8 cellular contexts compared by ENCODE assay signal in the genomic region with DNA sequence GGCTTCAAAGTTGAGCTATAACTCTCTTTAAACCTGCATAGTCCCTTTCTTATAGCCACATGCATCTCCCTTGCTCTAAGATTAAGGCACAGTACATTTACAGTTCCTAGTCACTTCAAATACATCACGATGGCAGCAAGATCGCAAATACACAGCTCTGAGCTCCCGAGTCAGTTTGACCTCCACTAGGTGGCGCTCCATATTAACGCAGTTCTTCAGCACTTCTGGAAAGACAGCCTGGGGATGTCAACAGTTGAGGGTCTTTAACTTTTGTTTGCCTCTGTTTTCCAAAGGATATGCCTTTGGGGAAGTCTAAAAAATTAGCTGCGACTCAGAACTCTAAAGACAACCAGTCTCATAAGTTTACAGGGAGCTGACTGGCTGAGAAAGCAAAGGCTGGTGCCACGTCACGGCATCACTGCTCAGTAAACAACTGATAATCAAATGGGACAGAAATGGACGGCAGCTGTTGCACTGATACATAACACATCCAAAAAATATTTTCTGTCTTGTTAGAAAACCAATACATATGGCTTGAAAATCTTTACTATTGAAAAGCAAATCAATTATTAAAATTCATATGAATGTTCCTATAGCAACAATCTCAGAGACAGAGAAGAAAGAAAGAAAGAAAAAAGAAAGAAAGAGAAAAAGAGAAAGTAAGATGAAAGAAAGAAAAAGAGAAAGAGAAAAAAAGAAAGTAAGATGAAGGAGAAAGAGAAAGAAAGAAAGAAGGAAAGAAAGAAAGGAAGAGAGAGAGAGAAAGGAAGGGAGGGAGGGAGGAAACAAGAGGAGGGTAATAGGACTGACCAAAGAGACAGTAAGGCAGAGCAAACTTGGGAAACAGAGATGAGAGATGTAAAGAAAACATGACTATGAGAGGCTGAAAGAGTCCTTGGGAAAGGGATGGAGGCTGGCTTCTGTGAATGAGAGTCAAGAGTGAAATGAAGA.
DNase-seq lines count a peak whose midpoint lies in the region; ATAC-seq and TF ChIP-seq lines count a peak whose summit lies in the region.

No MANE protein-coding gene starts in this region.

- H3K27me3 Mint-ChIP-seq in T-helper 2 cell treated with Interferon-gamma antibody and Interleukin-4, amounts not matched to agents 5 μg/mL and 100 μg/mL, for 36 hours (ENCODE audit: low read depth): no peaks in the 10 kb centered on the region

- H3K4me3 Mint-ChIP-seq in T-helper 2 cell treated with Interferon-gamma antibody and Interleukin-4, amounts not matched to agents 5 μg/mL and 100 μg/mL, for 36 hours: no peak overlapping the region

- no peak overlapping the region for H3K4ac ChIP-seq in neuronal stem cell (ENCODE audit: low read length)

- peak overlapping the region; percentile 43 for H2AFZ ChIP-seq in neuronal stem cell (ENCODE audit: low read length)

- ATAC-seq in GM21723 (IDR thresholded peaks at IDR 0.05; ENCODE audit: unreplicated experiment): peak; percentile 78

- no peaks in the 10 kb centered on the region for H3K79me1 ChIP-seq in neuronal stem cell (ENCODE audit: low read depth, low read length)

- H2BK15ac ChIP-seq in neuronal stem cell (ENCODE audit: low read length): no peak overlapping the region

- H3K27ac Mint-ChIP-seq in T-helper 2 cell treated with Interferon-gamma antibody and Interleukin-4, amounts not matched to agents 5 μg/mL and 100 μg/mL, for 36 hours: no peak overlapping the region

- H3K27ac ChIP-seq in neuronal stem cell (replicated peaks; ENCODE audit: low read length): no peak overlapping the region

- no peak overlapping the region for H2BK12ac ChIP-seq in neuronal stem cell (ENCODE audit: low read length)

- H3K9me3 Mint-ChIP-seq in T-helper 2 cell treated with Interferon-gamma antibody and Interleukin-4, amounts not matched to agents 5 μg/mL and 100 μg/mL, for 36 hours: no peaks in the 10 kb centered on the region

- no peaks in the 10 kb centered on the region for H3K27me3 ChIP-seq in neuronal stem cell (ENCODE audit: control insufficient read depth in 3 of 3, insufficient read depth in 3 of 3, low read depth in 1 of 3, low read length in 3 of 3)

- H2AK5ac ChIP-seq in neuronal stem cell (ENCODE audit: low read depth, low read length): no peak overlapping the region

- H3K4me1 ChIP-seq in neuronal stem cell (ENCODE audit: control insufficient read depth in 2 of 2, insufficient read depth in 1 of 2, low read depth in 1 of 2, low read length in 2 of 2): peaks cover 0 to 7% of the 10 kb centered on the region in 2 donors

- no peak overlapping the region for H3K18ac ChIP-seq in neuronal stem cell (ENCODE audit: low read length)

- H3K23ac ChIP-seq in neuronal stem cell (ENCODE audit: low read depth, low read length, poor library complexity): no peak overlapping the region

- no peak overlapping the region for H2BK5ac ChIP-seq in neuronal stem cell (ENCODE audit: low read length)

- no peak overlapping the region for H3K14ac ChIP-seq in neuronal stem cell (ENCODE audit: low read length)

- no peak overlapping the region for H4K8ac ChIP-seq in neuronal stem cell (ENCODE audit: low read depth, low read length)

- H3K9ac ChIP-seq in neuronal stem cell (ENCODE audit: low read depth, low read length, poor library complexity): no peak overlapping the region

- peaks cover 0 to 2% of the 10 kb centered on the region in 2 donors for H3K36me3 ChIP-seq in neuronal stem cell (replicated peaks in 1 of 2; ENCODE audit: control insufficient read depth in 2 of 2, insufficient read depth in 2 of 2, low read length in 2 of 2)

- peak; percentile 64 for DNase-seq in activated CD8-positive, alpha-beta memory T cell treated with anti-CD3 and anti-CD28 coated beads, Interleukin-2, amount 50 U/mL, for 48 hours
- no peak for DNase-seq in activated CD8-positive, alpha-beta memory T cell treated with anti-CD3 and anti-CD28 coated beads for 24 hours
- DNase-seq in Kasumi-1 (lab: John Stamatoyannopoulos, UW) (peak; percentile 87 to 91), fibroblast of the aortic adventitia (ENCODE audit: low read depth) (peak; percentile 45), neuronal stem cell (ENCODE audit: low spot score) (peak; percentile 82), NCI-H226 (no peak)
- peak; percentile 4 for DNase-seq in T-helper 2 cell treated with Interferon-gamma antibody and Interleukin-4, amounts not matched to agents 5 μg/mL and 100 μg/mL, for 36 hours (ENCODE audit: low spot score)

- H3K4me1 Mint-ChIP-seq in T-helper 2 cell treated with Interferon-gamma antibody and Interleukin-4, amounts not matched to agents 5 μg/mL and 100 μg/mL, for 36 hours (ENCODE audit: low read depth): no peaks in the 10 kb centered on the region

- H2BK120ac ChIP-seq in neuronal stem cell (ENCODE audit: low read depth, low read length): no peak overlapping the region

- H4K91ac ChIP-seq in neuronal stem cell (ENCODE audit: low read depth, low read length, poor library complexity): no peak overlapping the region

- no peaks in the 10 kb centered on the region for H3K9me3 ChIP-seq in neuronal stem cell (replicated peaks in 1 of 2; ENCODE audit: control insufficient read depth in 2 of 2, insufficient read depth in 1 of 2, low read depth in 1 of 2, low read length in 2 of 2)

- no peaks in the 10 kb centered on the region for H3K36me3 Mint-ChIP-seq in T-helper 2 cell treated with Interferon-gamma antibody and Interleukin-4, amounts not matched to agents 5 μg/mL and 100 μg/mL, for 36 hours (ENCODE audit: low read depth)

- WGBS in neuronal stem cell (ENCODE audit: extremely low coverage in 2 of 2, insufficient read length in 2 of 2, insufficient replicate concordance in 1 of 2), 2 donors: no CpG with 5 or more reads among the region's 9 CpGs

- H3K4me2 ChIP-seq in neuronal stem cell (ENCODE audit: insufficient read depth, low read length, poor library complexity, severe bottlenecking): no peak overlapping the region

- TF ChIP-seq CTCF in fibroblast of the aortic adventitia (IDR thresholded peaks at IDR 0.05; ENCODE audit: insufficient read depth, low read length): peak; percentile 48

- H3K4me3 ChIP-seq in fibroblast of the aortic adventitia (ENCODE audit: low read depth, low read length) (no peak overlapping the region), neuronal stem cell (ENCODE audit: low read length in 2 of 2) (no peak overlapping the region)

Comparison
In these comparisons a context has a peak if more than half of its experiments do, and no peak if none do; other contexts are left out.
1. DNase-seq: peak in activated CD8-positive, alpha-beta memory T cell treated with anti-CD3 and anti-CD28 coated beads, Interleukin-2, amount 50 U/mL, for 48 hours (single experiment), Kasumi-1 (2 of 2), T-helper 2 cell treated with Interferon-gamma antibody and Interleukin-4, amounts not matched to agents 5 μg/mL and 100 μg/mL, for 36 hours (single experiment), fibroblast of the aortic adventitia (single experiment) and neuronal stem cell (single experiment); none in activated CD8-positive, alpha-beta memory T cell treated with anti-CD3 and anti-CD28 coated beads for 24 hours (single experiment) and NCI-H226 (single experiment).